14 cellular contexts compared by ENCODE assay signal in genomic region chr22:20528405-20528978, GRCh38.
"Had no signal": no experiment of that assay in that cellular context is flagged by ENCODE, and none has a peak within 500 bp of the region (broad histone marks: within the 10 kb centered on the region; RNA-seq: fewer than 3 reads in every experiment).

No MANE protein-coding gene starts in this region.

- DNase-seq: activated CD4-positive, alpha-beta T cell treated with anti-CD3 and anti-CD28 coated beads for 48 hours; activated CD8-positive, alpha-beta memory T cell treated with anti-CD3 and anti-CD28 coated beads, Interleukin-2, amount 50 U/mL, for 48 hours; activated naive CD4-positive, alpha-beta T cell treated with Interleukin-2 at 50 U/mL for 16 hours; anterior cingulate cortex; spleen; stimulated activated CD4-positive, alpha-beta T cell treated with anti-CD3 and anti-CD28 coated beads, Interleukin-1b, Interleukin-23, amount 100 ng/mL, for 48 hours; stomach; testis; upper lobe of right lung had no signal

- H3K4me2 ChIP-seq: hepatocyte had no signal

- ATAC-seq: esophagus mucosa, sciatic nerve, upper lobe of right lung, WTC11 had no signal

- H3K27me3 ChIP-seq: hepatocyte, spleen, stomach, testis, upper lobe of right lung had no signal

- H3K4me3 ChIP-seq: hepatocyte, spleen, stomach, testis, upper lobe of right lung had no signal

- H3K27ac ChIP-seq: hepatocyte, stomach, testis, upper lobe of right lung had no signal

- H3K27ac Mint-ChIP-seq: WTC11 had no signal

- H2AFZ ChIP-seq: hepatocyte had no signal

- H3K4me3 Mint-ChIP-seq: activated T-helper 1 cell treated with anti-CD3 and anti-CD28 coated beads, Interleukin-12 subunit alpha, Interleukin-12 subunit beta, Interleukin-2, Interleukin-4 antibody, amounts not matched to agents 30 ng/mL and 10 ng/mL and 1 ng/mL, durations not matched to agents 14 hours and 24 hours and 36 hours; WTC11 had no signal

- H3K9me3 ChIP-seq: spleen, stomach, testis, upper lobe of right lung had no signal
